ENCODE assay signal across 8 cellular contexts in genomic region chr18:5630057-5630765, GRCh38.
DNase-seq lines count a peak whose midpoint lies in the region; ATAC-seq lines count a peak whose summit lies in the region.

No MANE protein-coding gene starts in this region.

- H3K27me3 ChIP-seq in skeletal muscle tissue (ENCODE audit: control insufficient read depth in 3 of 3, insufficient read depth in 3 of 3, low read length in 3 of 3): peaks cover 6 to 38% (median 22%) of the 10 kb centered on the region in 3 donors

- H3K36me3 ChIP-seq in skeletal muscle tissue (ENCODE audit: control insufficient read depth in 3 of 3, insufficient read depth in 3 of 3, low read length in 3 of 3): no peaks in the 10 kb centered on the region

- peaks cover 12 to 18% (median 12%) of the 10 kb centered on the region in 3 donors for H3K4me1 ChIP-seq in skeletal muscle tissue (ENCODE audit: control insufficient read depth in 3 of 3, insufficient read depth in 3 of 3, low read length in 3 of 3)

- no peak for DNase-seq in activated CD4-positive, CD25-positive, alpha-beta regulatory T cell (lab: John Stamatoyannopoulos, UW)
- peak; percentile 5 for DNase-seq in NCI-H82 treated with DMSO at 0.1 percent for 48 hours (lab: John Stamatoyannopoulos, UW; ENCODE audit: unreplicated experiment)
- DNase-seq in caudate nucleus (lab: John Stamatoyannopoulos, UW): peak in 55 of 61 donors; percentile 4 to 87 (median 48)
- peak; percentile 94 for DNase-seq in islet precursor cell
- DNase-seq in central memory CD4-positive, alpha-beta T cell: no peak

- H3K4me3 ChIP-seq in skeletal muscle tissue (ENCODE audit: low read length in 3 of 3): peak overlapping the region; percentile 63 to 70 (median 66)

- no peaks in the 10 kb centered on the region for H3K9me3 ChIP-seq in skeletal muscle tissue (ENCODE audit: control insufficient read depth in 3 of 3, low read length in 3 of 3)

- ATAC-seq in activated CD4-positive, CD25-positive, alpha-beta regulatory T cell treated with anti-CD3 and anti-CD28 coated beads, Interleukin-2, amount 50 U/mL, for 24 hours: peak; percentile 63 to 66
- ATAC-seq in HG03064 (IDR thresholded peaks at IDR 0.05; ENCODE audit: low read depth, unreplicated experiment): peak; percentile 60

- H3K9ac ChIP-seq in skeletal muscle tissue (ENCODE audit: low read depth in 1 of 3, low read length in 3 of 3): peak overlapping the region; percentile 25 to 69 (median 33)

- H3K27ac ChIP-seq in caudate nucleus (ENCODE audit: low read depth, low read length): peak overlapping the region; percentile 29
- H3K27ac ChIP-seq in skeletal muscle tissue (ENCODE audit: low read depth, low read length): peak overlapping the region; percentile 48

Comparison
In these comparisons a context has a peak if more than half of its experiments do, and no peak if none do; other contexts are left out.
1. DNase-seq: peak in NCI-H82 treated with DMSO at 0.1 percent for 48 hours (single experiment), caudate nucleus (55 of 61) and islet precursor cell (single experiment); none in activated CD4-positive, CD25-positive, alpha-beta regulatory T cell (0 of 4) and central memory CD4-positive, alpha-beta T cell (single experiment).